ENCODE assay signal across 14 cellular contexts in the genomic region with DNA sequence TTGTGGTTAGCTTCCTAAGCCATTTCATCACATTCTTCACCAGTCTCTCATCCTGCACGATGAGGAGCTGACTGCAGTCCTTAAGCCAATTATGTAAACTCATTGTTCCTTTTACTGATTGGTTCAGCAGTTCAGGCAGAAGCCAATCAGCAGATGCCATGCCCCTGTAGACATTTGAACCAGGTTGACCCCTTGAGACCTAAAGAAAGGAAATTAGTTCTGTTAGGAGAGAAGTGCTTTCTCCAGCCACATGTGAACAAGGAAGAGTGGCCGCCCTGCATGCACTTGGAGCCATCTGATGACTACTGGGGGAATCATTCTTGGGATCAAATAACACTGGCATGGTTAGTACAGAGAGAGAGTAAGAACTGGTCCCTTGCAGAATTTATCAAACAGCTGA.
DNase-seq lines count a peak whose midpoint lies in the region; TF ChIP-seq lines count a peak whose summit lies in the region.
"Had no signal": no experiment of that assay in that cellular context is flagged by ENCODE, and none has a peak within 500 bp of the region (broad histone marks: within the 10 kb centered on the region; RNA-seq: fewer than 3 reads in every experiment).

No MANE protein-coding gene starts in this region.

- no peaks in the 10 kb centered on the region for H3K4me1 ChIP-seq in endodermal cell (ENCODE audit: control insufficient read depth, insufficient read depth, low read length)
- H3K4me1 ChIP-seq: right lobe of liver had no signal

- no peaks in the 10 kb centered on the region for H3K9me3 Mint-ChIP-seq in endodermal cell

- no peak overlapping the region for H3K9ac ChIP-seq in endodermal cell (ENCODE audit: extremely low read depth, low read length, poor library complexity, severe bottlenecking)

- H3K4me3 ChIP-seq in endodermal cell (ENCODE audit: low read length) = no peak overlapping the region
- H3K4me3 ChIP-seq: right lobe of liver, thyroid gland had no signal

- H3K36me3 Mint-ChIP-seq in endodermal cell (ENCODE audit: low read depth) = no peaks in the 10 kb centered on the region

- H3K4me1 Mint-ChIP-seq in endodermal cell = peaks cover 14% of the 10 kb centered on the region
- H3K4me1 Mint-ChIP-seq: activated naive CD8-positive, alpha-beta T cell treated with anti-CD3 and anti-CD28 coated beads, Interleukin-2, amount 50 U/mL, for 24 hours; T-helper 17 cell had no signal

- no peaks in the 10 kb centered on the region for H3K9me3 ChIP-seq in endodermal cell (ENCODE audit: control insufficient read depth, low read length)
- H3K9me3 ChIP-seq: right lobe of liver, thyroid gland had no signal

- 78 to 82% methylated on average over 1 to 2 of the region's 2 CpGs for WGBS in endodermal cell (ENCODE audit: insufficient coverage in 1 of 2, insufficient read length in 1 of 2), 2 experiments

- H3K27me3 ChIP-seq in endodermal cell (ENCODE audit: control insufficient read depth, insufficient read depth, low read length, poor library complexity, severe bottlenecking) = no peaks in the 10 kb centered on the region
- H3K27me3 ChIP-seq: right lobe of liver, thyroid gland had no signal

- H3K27ac Mint-ChIP-seq in endodermal cell = no peak overlapping the region
- H3K27ac Mint-ChIP-seq: activated naive CD8-positive, alpha-beta T cell treated with anti-CD3 and anti-CD28 coated beads, Interleukin-2, amount 50 U/mL, for 24 hours; T-helper 17 cell had no signal

- no peak for TF ChIP-seq CTCF in endodermal cell (conservative IDR thresholded peaks at IDR 0.05)

- no peak overlapping the region for H3K4me3 Mint-ChIP-seq in endodermal cell
- H3K4me3 Mint-ChIP-seq: activated naive CD8-positive, alpha-beta T cell treated with anti-CD3 and anti-CD28 coated beads, Interleukin-2, amount 50 U/mL, for 24 hours; T-helper 17 cell had no signal

- H3K36me3 ChIP-seq in endodermal cell (ENCODE audit: control insufficient read depth, insufficient read depth, low read length) = no peaks in the 10 kb centered on the region
- H3K36me3 ChIP-seq: right lobe of liver, thyroid gland had no signal

- H3K27ac ChIP-seq in endodermal cell (ENCODE audit: low read depth, low read length) = no peak overlapping the region
- H3K27ac ChIP-seq: right lobe of liver, thyroid gland had no signal

- DNase-seq in AG08395 (ENCODE audit: low spot score) (peak; percentile 25), HK-2 (ENCODE audit: unreplicated experiment) (peak; percentile 34), NCI-H510A treated with DMSO at 0.1 percent for 48 hours (lab: John Stamatoyannopoulos, UW) (peak; percentile 65), fibroblast of gingiva (ENCODE audit: low read depth) (peak; percentile 43), SIG-M5 treated with dmso at 0.1 percent for 504 hours (lab: John Stamatoyannopoulos, UW; ENCODE audit: unreplicated experiment) (no peak), C1 segment of cervical spinal cord (lab: John Stamatoyannopoulos, UW) (no peak), endodermal cell (no peak), islet precursor cell (no peak)
- DNase-seq: activated naive CD8-positive, alpha-beta T cell treated with anti-CD3 and anti-CD28 coated beads, Interleukin-2, amount 50 U/mL, for 24 hours; AML-193; GOT3; right lobe of liver; T-helper 17 cell; thyroid gland had no signal

- H3K27me3 Mint-ChIP-seq in endodermal cell (ENCODE audit: insufficient read depth) = no peaks in the 10 kb centered on the region
- H3K27me3 Mint-ChIP-seq: activated naive CD8-positive, alpha-beta T cell treated with anti-CD3 and anti-CD28 coated beads, Interleukin-2, amount 50 U/mL, for 24 hours; T-helper 17 cell had no signal

Comparison
In these comparisons a context has a peak if more than half of its experiments do, and no peak if none do; other contexts are left out.
1. DNase-seq: peak in AG08395 (single experiment), HK-2 (single experiment), NCI-H510A treated with DMSO at 0.1 percent for 48 hours (single experiment) and fibroblast of gingiva (single experiment); none in SIG-M5 treated with dmso at 0.1 percent for 504 hours (single experiment), C1 segment of cervical spinal cord (0 of 14), endodermal cell (single experiment) and islet precursor cell (single experiment).